ENCODE assay signal across 8 cellular contexts in genomic region chr7:6446977-6447588, GRCh38. TPM values are rescaled to one million over a fixed set of nuclear protein-coding genes. Genes with fewer than 3 reads are reported as not detected.
A peak's percentile ranks its signal among the peaks of the same experiment; 100 is the strongest.
DNase-seq lines count a peak whose midpoint lies in the region; ATAC-seq, FAIRE-seq and TF ChIP-seq lines count a peak whose summit lies in the region.

No MANE protein-coding gene starts in this region.

- peaks cover 55% of the 10 kb centered on the region for H3K79me2 ChIP-seq in MM.1S (ENCODE audit: low read length)

- H3K9ac ChIP-seq in MM.1S (ENCODE audit: low read length) (peak overlapping the region; percentile 85), SK-N-MC (ENCODE audit: insufficient read length) (peak overlapping the region; percentile 92)

- TF ChIP-seq CTCF in GM06990 (IDR thresholded peaks at IDR 0.05; ENCODE audit: insufficient read depth, low read length, poor library complexity, severe bottlenecking), result no peak
- TF ChIP-seq CTCF in HFFc6 (IDR thresholded peaks at IDR 0.05), result no peak
- no peak for TF ChIP-seq CTCF in MM.1S (IDR thresholded peaks at IDR 0.05; ENCODE audit: low read length)
- TF ChIP-seq CTCF in prostate gland (IDR thresholded peaks at IDR 0.05), result no peak

- H3K9me3 ChIP-seq in MM.1S (replicated peaks; ENCODE audit: insufficient read depth, low read length) (no peaks in the 10 kb centered on the region), SK-N-MC (ENCODE audit: low read depth, low read length) (no peaks in the 10 kb centered on the region), right cardiac atrium (ENCODE audit: control insufficient read depth, low read length) (no peaks in the 10 kb centered on the region), prostate gland (no peaks in the 10 kb centered on the region)

- peak overlapping the region; percentile 76 for H3K4me2 ChIP-seq in MM.1S (ENCODE audit: low read depth, low read length)

- H3K9me3 Mint-ChIP-seq in HFFc6, result peaks cover 2% of the 10 kb centered on the region; the same call in 1 of the 2 replicates

- peaks cover 44% of the 10 kb centered on the region for H3K4me1 Mint-ChIP-seq in HFFc6 (ENCODE audit: low read depth)

- 3% methylated on average over 25 of the region's 25 CpGs for WGBS in right cardiac atrium
- 3% methylated on average over 25 of the region's 25 CpGs for WGBS in prostate gland

- TF ChIP-seq POLR2A in prostate gland (IDR thresholded peaks at IDR 0.05), result no peak

- H3K36me3 Mint-ChIP-seq in HFFc6 (ENCODE audit: low read depth), result peaks cover 42% of the 10 kb centered on the region

- no peak for DNase-seq in GM06990 (ENCODE audit: extremely low read depth, insufficient read length)
- peak; percentile 85 for DNase-seq in HFFc6
- peak; percentile 49 for DNase-seq in MM.1S
- peak; percentile 5 for DNase-seq in SK-N-MC (ENCODE audit: low read depth, low spot score)
- peak; percentile 90 for DNase-seq in astrocyte of the hippocampus (ENCODE audit: low read depth, low spot score)
- peak; percentile 75 to 81 (median 78) for DNase-seq in right cardiac atrium
- DNase-seq in prostate gland (ENCODE audit: low spot score), result peak; percentile 52
- DNase-seq in frontal cortex (ENCODE audit: low spot score in 2 of 2), result no peak

- H3K4me1 ChIP-seq in MM.1S (ENCODE audit: low read length) (no peaks in the 10 kb centered on the region), right cardiac atrium (ENCODE audit: control insufficient read depth, insufficient read depth, low read length) (peaks cover 4% of the 10 kb centered on the region), prostate gland (replicated peaks) (no peaks in the 10 kb centered on the region)

- no peaks in the 10 kb centered on the region for H3K9me2 ChIP-seq in MM.1S (replicated peaks; ENCODE audit: insufficient read depth, low read length)

- H3F3A ChIP-seq in MM.1S (ENCODE audit: insufficient read depth, low read length), result peaks cover 5% of the 10 kb centered on the region

- H3K27ac ChIP-seq in MM.1S (ENCODE audit: low read length) (peak overlapping the region; percentile 46; the same call in 1 of the 2 replicates), SK-N-MC (no peak overlapping the region), right cardiac atrium (ENCODE audit: low read length) (peak overlapping the region; percentile 77), prostate gland (peak overlapping the region; percentile 83 to 86)

- peak overlapping the region; percentile 81 for H2AFZ ChIP-seq in MM.1S (ENCODE audit: low read length)

- peak; percentile 46 to 58 for ATAC-seq in right cardiac atrium

- peak overlapping the region; percentile 92 for H3K4me3 Mint-ChIP-seq in HFFc6

- no peaks in the 10 kb centered on the region for H4K20me1 ChIP-seq in MM.1S (ENCODE audit: insufficient read depth, low read length)

- intact Hi-C loops in right cardiac atrium (cut with DNase I) (no loop called here), prostate gland (cut with DNase I) (no loop called here)

- H3K4me3 ChIP-seq in GM06990 (replicated peaks; ENCODE audit: low read depth, low read length) (peak overlapping the region; percentile 100), MM.1S (ENCODE audit: low read length) (peak overlapping the region; percentile 97), SK-N-MC (peak overlapping the region; percentile 86), right cardiac atrium (ENCODE audit: low read length) (peak overlapping the region; percentile 70), prostate gland (peak overlapping the region; percentile 78 to 80)

- H3K36me3 ChIP-seq in GM06990 (ENCODE audit: control insufficient read depth, insufficient read depth, low read length), result peaks cover 6% of the 10 kb centered on the region
- H3K36me3 ChIP-seq in MM.1S (replicated peaks; ENCODE audit: insufficient read depth, low read length), result peaks cover 11% of the 10 kb centered on the region
- H3K36me3 ChIP-seq in SK-N-MC (ENCODE audit: insufficient read depth, low read length), result peaks cover 33% of the 10 kb centered on the region
- no peaks in the 10 kb centered on the region for H3K36me3 ChIP-seq in prostate gland

- no peaks in the 10 kb centered on the region for H3K27me3 ChIP-seq in GM06990 (replicated peaks; ENCODE audit: control insufficient read depth, insufficient read depth, low read length)
- H3K27me3 ChIP-seq in MM.1S (replicated peaks; ENCODE audit: insufficient read depth, low read length), result no peaks in the 10 kb centered on the region
- no peaks in the 10 kb centered on the region for H3K27me3 ChIP-seq in right cardiac atrium (ENCODE audit: control insufficient read depth, insufficient read depth)
- H3K27me3 ChIP-seq in prostate gland (replicated peaks; ENCODE audit: insufficient read depth), result no peaks in the 10 kb centered on the region

- H3K27me3 Mint-ChIP-seq in HFFc6 (ENCODE audit: insufficient read depth), result peaks cover 9% of the 10 kb centered on the region

- no peak for FAIRE-seq in frontal cortex (lab: Jason Lieb, UNC)

- peak overlapping the region; percentile 97 for H3K27ac Mint-ChIP-seq in HFFc6

RNA-seq across cellular contexts. Expression of gene DAGLB, which starts 0.7 kb away (rescaled TPM):
- 10 to 100 TPM; 29.2 to 39.5 (median 33.2) TPM for total RNA-seq in HFFc6 (2021; fragmentation: NEBNext Ultra II Directional; extraction: Animal tissue kit (Norgen Biotek cat#: 25700))
- total RNA-seq in right cardiac atrium (1 to 10 TPM; 7.9 to 9.9 (median 9.1) TPM), prostate gland (10 to 100 TPM in 1 of 2 donors, 1 to 10 TPM in 1; 9.7 to 20.4 TPM), frontal cortex (25.7 TPM)
- polyA plus RNA-seq in right cardiac atrium, result 5.4 TPM

RNA-seq across cellular contexts. Expression of gene KDELR2, which starts 36.9 kb away (rescaled TPM):
- total RNA-seq in HFFc6 (2021; fragmentation: NEBNext Ultra II Directional; extraction: Animal tissue kit (Norgen Biotek cat#: 25700)), result 100 to 1,000 TPM; 367 to 473 (median 416) TPM
- total RNA-seq in right cardiac atrium (100 to 1,000 TPM in 1 of 4 donors, 10 to 100 TPM in 3; 56.0 to 114 (median 79.5) TPM), prostate gland (100 to 1,000 TPM in 1 of 2 donors, 10 to 100 TPM in 1; 75.2 to 117 TPM), frontal cortex (77.9 TPM)
- 58.1 TPM for polyA plus RNA-seq in right cardiac atrium

Comparison
In these comparisons a context has a peak if more than half of its experiments do, and no peak if none do; other contexts are left out.
1. DNase-seq: peak in HFFc6 (single experiment), MM.1S (single experiment), SK-N-MC (single experiment), astrocyte of the hippocampus (single experiment), right cardiac atrium (3 of 3) and prostate gland (single experiment); none in GM06990 (single experiment) and frontal cortex (0 of 2).
2. Peak in every context shown above with its lines, with median percentiles within 50 percentile points of each other: H3K4me3 ChIP-seq.